1 cellular context compared by ENCODE assay signal in genomic region chr6:132910759-132911158, GRCh38.
TF ChIP-seq lines count a peak whose summit lies in the region.

No MANE protein-coding gene starts in this region.

TF ChIP-seq in GM23338, 12 proteins besides CTCF, POLR2A, EP300 and RAD21 (continued from another document):
- no peak for TF ChIP-seq ZNF462 (CRISPR knock-in tag; IDR thresholded peaks at IDR 0.05)
- no peak for TF ChIP-seq ZNF331 (CRISPR knock-in tag; IDR thresholded peaks at IDR 0.05; ENCODE audit: low read depth)
